25 cellular contexts compared by ENCODE assay signal in genomic region chr7:116766881-116767280, GRCh38.
"Had no signal": no experiment of that assay in that cellular context is flagged by ENCODE, and none has a peak within 500 bp of the region (broad histone marks: within the 10 kb centered on the region; RNA-seq: fewer than 3 reads in every experiment).

No MANE protein-coding gene starts in this region.

- DNase-seq: activated CD4-positive, alpha-beta memory T cell treated with anti-CD3 and anti-CD28 coated beads, Interleukin-2, amount 10 ng/mL, durations not matched to agents 7 days and 5 days; activated CD4-positive, alpha-beta T cell treated with anti-CD3 and anti-CD28 coated beads for 36 hours; activated CD4-positive, alpha-beta T cell treated with anti-CD3 and anti-CD28 coated beads, Interleukin-2, amount 50 U/mL, for 1 hour; activated gamma-delta T cell treated with Interleukin-2 at 50 U/mL for 16 hours; activated naive CD4-positive, alpha-beta T cell treated with anti-CD3 and anti-CD28 coated beads, Interleukin-2, amount 10 ng/mL, durations not matched to agents 7 days and 5 days; activated naive CD8-positive, alpha-beta T cell treated with anti-CD3 and anti-CD28 coated beads for 36 hours; activated T-cell treated with anti-CD3 and anti-CD28 coated beads for 4 hours; activated T-cell treated with anti-CD3 and anti-CD28 coated beads, Interleukin-2, amount 50 U/mL, for 48 hours; MG63; MV-4-11; NCI-H1092 treated with DMSO at 0.1 percent for 48 hours; NCI-H1417 treated with DMSO at 0.1 percent for 48 hours; NCI-H1694; NCI-H2029; NCI-H345; NCI-H510A; NCI-H526 treated with DMSO at 0.1 percent for 48 hours; Peyer's patch; Right ventricle myocardium superior; SK-N-SH; T-helper 1 cell; WERI-Rb-1 had no signal

- H3K9ac ChIP-seq: KMS-11, SK-N-SH had no signal

- H3K27me3 ChIP-seq: MG63, Peyer's patch, SJCRH30 had no signal

- H3K4me2 ChIP-seq: KMS-11, SK-N-SH had no signal

- H3K4me3 ChIP-seq: MG63, Peyer's patch, SJCRH30 had no signal

- H3K9me2 ChIP-seq: SK-N-SH had no signal

- H3K9me3 ChIP-seq: MG63, Peyer's patch, SJCRH30, SK-N-SH had no signal

- ATAC-seq: activated CD4-positive, alpha-beta T cell treated with anti-CD3 and anti-CD28 coated beads for 36 hours had no signal

- H3K36me3 ChIP-seq: Peyer's patch, WERI-Rb-1 had no signal

- H3K27ac ChIP-seq: KMS-11, Peyer's patch, RWPE1, SJCRH30, WERI-Rb-1 had no signal
